8 cellular contexts compared by ENCODE assay signal in the genomic region with DNA sequence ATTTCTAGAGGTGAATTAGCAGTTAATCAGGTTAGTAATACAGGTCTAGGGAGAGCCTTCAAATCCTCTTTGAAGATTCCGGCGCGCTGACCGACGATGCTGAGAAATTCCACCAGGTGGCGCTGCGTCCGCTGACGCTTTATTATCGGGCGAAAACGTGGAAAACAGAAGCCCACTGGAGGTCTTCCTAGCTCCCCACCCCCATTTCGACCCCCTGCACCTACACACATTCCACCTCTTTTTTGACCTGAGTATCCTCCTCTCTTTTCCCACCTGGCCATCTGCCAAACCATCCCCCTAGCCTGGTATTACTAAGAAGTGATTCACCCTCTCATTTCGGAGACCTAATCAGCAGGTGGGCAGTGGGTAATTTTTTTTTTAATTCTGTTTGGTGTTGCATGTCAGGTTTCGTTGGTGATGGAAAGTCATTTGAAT.
DNase-seq lines count a peak whose midpoint lies in the region; ATAC-seq and TF ChIP-seq lines count a peak whose summit lies in the region.

No MANE protein-coding gene starts in this region.

- H3K27ac ChIP-seq in dorsolateral prefrontal cortex (no peak overlapping the region), lung (ENCODE audit: low read depth in 1 of 2, low read length in 1 of 2) (no peak overlapping the region)

- H3K4me1 ChIP-seq in lung (ENCODE audit: control insufficient read depth in 2 of 2, insufficient read depth in 2 of 2, low read length in 2 of 2), result peaks cover 0 to 1% of the 10 kb centered on the region in 2 donors

- TF ChIP-seq CTCF in GM12864 (IDR thresholded peaks at IDR 0.05; ENCODE audit: low read depth, low read length, missing control alignments) (peak; percentile 91), dorsolateral prefrontal cortex (IDR thresholded peaks at IDR 0.05 in 54 of 56, conservative IDR thresholded peaks at IDR 0.05 in 2 of 56; ENCODE audit: low read depth in 1 of 56, partially characterized antibody in 56 of 56) (peak; percentile 84 to 99 (median 94)), lung (IDR thresholded peaks at IDR 0.05; ENCODE audit: control extremely low read depth, extremely low read depth) (peak; percentile 55)

- H3K9me3 ChIP-seq in lung (ENCODE audit: control insufficient read depth in 2 of 2, insufficient read depth in 1 of 2, low read length in 1 of 2), result no peaks in the 10 kb centered on the region

- ATAC-seq in lung (ENCODE audit: insufficient read depth, low FRiP score) (no peak), HG02759 (IDR thresholded peaks at IDR 0.05; ENCODE audit: unreplicated experiment) (no peak)

- intact Hi-C loops in dorsolateral prefrontal cortex (cut with DNase I), result loop anchor here (5.0 to 10.0 kb wide), 7 partner anchors 65 to 902 kb away; partner anchors contain the start of gene RIN2 (in 1 of the 2)

- H3K27me3 ChIP-seq in dorsolateral prefrontal cortex (no peaks in the 10 kb centered on the region), lung (ENCODE audit: control insufficient read depth, insufficient read depth) (no peaks in the 10 kb centered on the region)

- no peaks in the 10 kb centered on the region for H3K36me3 ChIP-seq in lung (ENCODE audit: control insufficient read depth in 2 of 2, insufficient read depth in 2 of 2, low read length in 2 of 2)

- H3K4me3 ChIP-seq in GM12864 (ENCODE audit: low read depth, low read length), result no peak overlapping the region
- H3K4me3 ChIP-seq in dorsolateral prefrontal cortex, result peak overlapping the region in 20 of 59 donors; percentile 8 to 47 (median 25)
- no peak overlapping the region for H3K4me3 ChIP-seq in lung

- DNase-seq in GM12864 (ENCODE audit: low read depth) (no peak), NCI-H146 (lab: John Stamatoyannopoulos, UW) (peak; percentile 54), dorsolateral prefrontal cortex (peak in 9 of 10 donors; percentile 41 to 74 (median 62)), lung (ENCODE audit: low spot score) (peak; percentile 59), MV-4-11 (lab: John Stamatoyannopoulos, UW) (no peak)
- peak; percentile 70 for DNase-seq in activated CD4-positive, alpha-beta T cell treated with anti-CD3 and anti-CD28 coated beads for 48 hours
- DNase-seq in stimulated activated CD8-positive, alpha-beta memory T cell treated with anti-CD3 and anti-CD28 coated beads, Interleukin-2, amount 100 ng/mL, for 1 hour (ENCODE audit: low read depth in 2 of 2), result peak; percentile 4 to 8

- 6 to 8% methylated on average over 15 of the region's 15 CpGs for WGBS in lung, 2 donors

Comparison
In these comparisons a context has a peak if more than half of its experiments do, and no peak if none do; other contexts are left out.
1. DNase-seq: peak in NCI-H146 (single experiment), activated CD4-positive, alpha-beta T cell treated with anti-CD3 and anti-CD28 coated beads for 48 hours (single experiment), dorsolateral prefrontal cortex (9 of 10), lung (single experiment) and stimulated activated CD8-positive, alpha-beta memory T cell treated with anti-CD3 and anti-CD28 coated beads, Interleukin-2, amount 100 ng/mL, for 1 hour (2 of 2); none in GM12864 (single experiment) and MV-4-11 (single experiment).
2. Peak in every context shown above with its lines, with median percentiles within 50 percentile points of each other: CTCF ChIP-seq.